In genomic region chr4:151475338-151475737, GRCh38 we compare ENCODE assay signal across 18 cellular contexts.
"Had no signal": no experiment of that assay in that cellular context is flagged by ENCODE, and none has a peak within 500 bp of the region (broad histone marks: within the 10 kb centered on the region; RNA-seq: fewer than 3 reads in every experiment).

No MANE protein-coding gene starts in this region.

- DNase-seq: activated B cell treated with CpG ODN at 0.5 μM for 24 hours; activated CD4-positive, alpha-beta T cell treated with anti-CD3 and anti-CD28 coated beads, Interleukin-2, amount 10 ng/mL, durations not matched to agents 7 days and 5 days; activated naive CD4-positive, alpha-beta T cell treated with anti-CD3 and anti-CD28 coated beads, Interleukin-2, amount 10 ng/mL, durations not matched to agents 7 days and 5 days; activated T-cell treated with anti-CD3 and anti-CD28 coated beads for 4 hours; adrenal gland; cerebellar nuclear complex; dermis blood vessel endothelial cell; endodermal cell; erythroblast; glutamatergic neuron; immature natural killer cell; left cardiac atrium; stimulated activated CD4-positive, alpha-beta T cell treated with anti-CD3 and anti-CD28 coated beads, Interleukin-2, amount 100 ng/mL, for 24 hours; stimulated activated naive B cell treated with anti-CD40 and anti-IgM and Interleukin-4, amounts not matched to agents 10 μg/mL and 1 μg/mL and 100 μg/mL, for 72 hours; transverse colon had no signal

- H3K4me3 ChIP-seq: adrenal gland, prostate gland, transverse colon had no signal

- ATAC-seq: activated T-helper 17 cell treated with anti-CD3 and anti-CD28 coated beads, Interleukin-2, amount 50 U/mL, for 72 hours; left cardiac atrium; sciatic nerve; stimulated activated naive B cell treated with anti-CD40 and anti-IgM and Interleukin-4, amounts not matched to agents 10 μg/mL and 1 μg/mL and 100 μg/mL, for 72 hours had no signal

- H3K4me1 ChIP-seq: adrenal gland, prostate gland, transverse colon had no signal

- H3K27ac ChIP-seq: adrenal gland, prostate gland, transverse colon had no signal

- H3K27me3 ChIP-seq: adrenal gland, transverse colon had no signal

- H3K36me3 ChIP-seq: adrenal gland, prostate gland, transverse colon had no signal

- H3K9me3 ChIP-seq: adrenal gland, prostate gland, transverse colon had no signal
